Comparison of ENCODE assay signal across 8 cellular contexts in genomic region chr17:81241648-81242420, GRCh38. TPM values are rescaled to one million over a fixed set of nuclear protein-coding genes. Genes with fewer than 3 reads are reported as not detected.
DNase-seq lines count a peak whose midpoint lies in the region; ATAC-seq, FAIRE-seq and TF ChIP-seq lines count a peak whose summit lies in the region.

No MANE protein-coding gene starts in this region.

- no peak overlapping the region for H3K27ac ChIP-seq in CD8-positive, alpha-beta memory T cell (ENCODE audit: low read depth, low read length)
- peak overlapping the region; percentile 86; the same call in 1 of the 2 replicates for H3K27ac ChIP-seq in HCT116 (ENCODE audit: low read depth, low read length)
- H3K27ac ChIP-seq in keratinocyte (ENCODE audit: control insufficient read depth, insufficient read depth, low read length), result no peak overlapping the region

- H4K20me1 ChIP-seq in HCT116 (ENCODE audit: insufficient read depth), result no peaks in the 10 kb centered on the region
- H4K20me1 ChIP-seq in keratinocyte (ENCODE audit: control insufficient read depth, extremely low read depth, insufficient read depth, low read length), result no peaks in the 10 kb centered on the region

- H3K27me3 ChIP-seq in CD8-positive, alpha-beta memory T cell (ENCODE audit: insufficient read depth, low read length, poor library complexity, severe bottlenecking), result no peaks in the 10 kb centered on the region
- H3K27me3 ChIP-seq in HCT116 (ENCODE audit: insufficient read depth, low read length), result no peaks in the 10 kb centered on the region
- no peaks in the 10 kb centered on the region for H3K27me3 ChIP-seq in keratinocyte (ENCODE audit: control insufficient read depth, extremely low read depth, insufficient read depth, low read length)

- dilution Hi-C loops in keratinocyte (cut with MboI; ENCODE audit: extremely low pct_ligation_motif_present, low sequenced_read_pairs), result no loop called here

- peaks cover 0 to 2% of the 10 kb centered on the region in 2 donors for H3K27me3 Mint-ChIP-seq in CD8-positive, alpha-beta memory T cell

- RAD21 ChIA-PET in HCT116 (lab: Charles Lee; ENCODE audit: low non-redundant PET in 1 of 2, low total read pairs in 2 of 2, uncharacterized antibody in 2 of 2, unreplicated experiment in 2 of 2), result interaction anchor here in 1 of 2 experiments (0.8 kb wide), 1 partner anchor 99 kb away, joined by 4 read pairs; no protein-coding TSS in a partner anchor

- no peaks in the 10 kb centered on the region for H3K9me3 Mint-ChIP-seq in CD8-positive, alpha-beta memory T cell

- H3K36me3 ChIP-seq in CD8-positive, alpha-beta memory T cell (ENCODE audit: insufficient read depth, low read length), result no peaks in the 10 kb centered on the region
- H3K36me3 ChIP-seq in HCT116 (ENCODE audit: control insufficient read depth in 1 of 2, insufficient read depth in 2 of 2, low read length in 2 of 2), result peaks cover 2 to 10% of the 10 kb centered on the region in 2 experiments; a peak in 1 of 4 replicates
- peaks cover 3 to 6% of the 10 kb centered on the region in 2 experiments for H3K36me3 ChIP-seq in keratinocyte (ENCODE audit: control insufficient read depth in 2 of 2, extremely low read depth in 1 of 2, insufficient read depth in 2 of 2, low read length in 2 of 2)

- peaks cover 0 to 14% (median 0%) of the 10 kb centered on the region in 3 donors for H3K36me3 Mint-ChIP-seq in CD8-positive, alpha-beta memory T cell

- H3K4me1 Mint-ChIP-seq in CD8-positive, alpha-beta memory T cell, result peaks cover 26 to 50% (median 33%) of the 10 kb centered on the region in 3 donors

- ATAC-seq in HCT116, result peak; percentile 20

- POLR2A ChIA-PET in CD8-positive, alpha-beta memory T cell (lab: Charles Lee), result no interaction called here
- POLR2A ChIA-PET in HCT116 (lab: Charles Lee), result no interaction called here

- H3K4me3 Mint-ChIP-seq in CD8-positive, alpha-beta memory T cell, result peak overlapping the region in 2 of 7 donors; percentile 49 to 89

- TF ChIP-seq POLR2A in HCT116 (IDR thresholded peaks at IDR 0.05; ENCODE audit: borderline replicate concordance, extremely low read depth, insufficient read depth, insufficient read length), result no peak

- H2AFZ ChIP-seq in HCT116 (ENCODE audit: low read depth, low read length, poor library complexity, severe bottlenecking), result no peak overlapping the region
- H2AFZ ChIP-seq in keratinocyte (ENCODE audit: control insufficient read depth, low read length), result no peak overlapping the region

- H3K4me3 ChIP-seq in CD8-positive, alpha-beta memory T cell (ENCODE audit: low read length), result no peak overlapping the region
- H3K4me3 ChIP-seq in HCT116 (replicated peaks in 1 of 2; ENCODE audit: low read depth in 1 of 2, low read length in 2 of 2), result no peak overlapping the region
- H3K4me3 ChIP-seq in keratinocyte (ENCODE audit: control insufficient read depth in 2 of 3, extremely low read depth in 1 of 3, insufficient read depth in 2 of 3, low read depth in 1 of 3, low read length in 3 of 3), result no peak overlapping the region

- H3K4me1 ChIP-seq in CD8-positive, alpha-beta memory T cell (ENCODE audit: insufficient read depth, low read length), result peaks cover 25% of the 10 kb centered on the region
- H3K4me1 ChIP-seq in HCT116 (ENCODE audit: control insufficient read depth in 1 of 2, insufficient read depth in 2 of 2, low read length in 2 of 2) (peaks cover 12 to 35% of the 10 kb centered on the region in 2 experiments; a peak in 3 of 4 replicates), keratinocyte (ENCODE audit: control insufficient read depth, extremely low read depth, insufficient read depth, low read length) (peaks cover 19% of the 10 kb centered on the region)

- H3K9me1 ChIP-seq in keratinocyte (ENCODE audit: control insufficient read depth, extremely low read depth, insufficient read depth, low read length), result no peaks in the 10 kb centered on the region

- peak overlapping the region in 3 of 8 donors; percentile 11 to 79 (median 77) for H3K27ac Mint-ChIP-seq in CD8-positive, alpha-beta memory T cell

- H3K9ac ChIP-seq in HCT116 (ENCODE audit: low read length), result no peak overlapping the region
- H3K9ac ChIP-seq in keratinocyte (ENCODE audit: control insufficient read depth, extremely low read depth, insufficient read depth, low read length), result no peak overlapping the region

- no peak for FAIRE-seq in keratinocyte (lab: Jason Lieb, UNC)

- peak in 2 of 3 experiments; percentile 95 to 97 for TF ChIP-seq CTCF in HCT116 (IDR thresholded peaks at IDR 0.05 in 2 of 3, conservative IDR thresholded peaks at IDR 0.05 in 1 of 3; ENCODE audit: borderline replicate concordance in 1 of 3, insufficient read depth in 1 of 3, low read depth in 2 of 3, low read length in 2 of 3)
- TF ChIP-seq CTCF in keratinocyte (optimal IDR thresholded peaks at IDR 0.05 in 1 of 3, IDR thresholded peaks at IDR 0.05 in 1 of 3, conservative IDR thresholded peaks at IDR 0.05 in 1 of 3; ENCODE audit: extremely low read depth in 1 of 3, insufficient read depth in 2 of 3, low read length in 3 of 3), result peak; percentile 73 to 84 (median 74)

- no peaks in the 10 kb centered on the region for H3K9me2 ChIP-seq in HCT116 (ENCODE audit: insufficient read depth)

- no peak overlapping the region for H3K4me2 ChIP-seq in HCT116 (ENCODE audit: low read length)
- no peak overlapping the region for H3K4me2 ChIP-seq in keratinocyte (ENCODE audit: control insufficient read depth, extremely low read depth, insufficient read depth, low read depth, low read length)

- CTCF ChIA-PET in CD8-positive, alpha-beta memory T cell (lab: Charles Lee), result no interaction called here
- CTCF ChIA-PET in HCT116 (lab: Charles Lee), result interaction anchor here (1.3 kb wide), 1 partner anchor 99 kb away, joined by 4 read pairs; no protein-coding TSS in a partner anchor

- no TSS peak for BruUV-seq in HCT116 (replicated peaks; lab: Mats Ljungman, UMichigan)

- peak; percentile 43 to 70 (median 50) for DNase-seq in CD8-positive, alpha-beta memory T cell
- DNase-seq in HCT116 (ENCODE audit: low read depth, low spot score), result no peak
- DNase-seq in T-helper 1 cell, result peak in 3 of 5 donors; percentile 44 to 56 (median 45)
- peak; percentile 24 for DNase-seq in amniotic epithelial cell (ENCODE audit: low read depth)
- no peak for DNase-seq in keratinocyte (ENCODE audit: low read depth, low spot score)
- peak; percentile 26 to 62 (median 41) for DNase-seq in stimulated activated CD4-positive, alpha-beta T cell treated with anti-CD3 and anti-CD28 coated beads, TNF-alpha, amount 100 ng/mL, for 48 hours (ENCODE audit: low read depth in 3 of 3)
- DNase-seq in hippocampal formation (lab: John Stamatoyannopoulos, UW), result no peak
- no peak for DNase-seq in A172 (ENCODE audit: low spot score)

- peak; percentile 87 for TF ChIP-seq RAD21 in HCT116 (IDR thresholded peaks at IDR 0.05; ENCODE audit: low read depth)

- intact Hi-C loops in HCT116 (cut with micrococcal nuclease), result loop anchor here (1.0 kb wide), 2 partner anchors 100 to 253 kb away; no protein-coding TSS in a partner anchor

- H3K9me3 ChIP-seq in CD8-positive, alpha-beta memory T cell (ENCODE audit: low read length), result no peaks in the 10 kb centered on the region
- H3K9me3 ChIP-seq in HCT116 (ENCODE audit: control insufficient read depth in 1 of 2, insufficient read depth in 1 of 2, low read depth in 1 of 2, low read length in 2 of 2) (no peaks in the 10 kb centered on the region), keratinocyte (ENCODE audit: control insufficient read depth, low read depth, low read length) (no peaks in the 10 kb centered on the region)

- H3K79me2 ChIP-seq in HCT116 (ENCODE audit: insufficient read depth, low read length) (peaks cover 50% of the 10 kb centered on the region), keratinocyte (ENCODE audit: control insufficient read depth, insufficient read depth, low read length) (peaks cover 35% of the 10 kb centered on the region)

RNA-seq across cellular contexts. Expression of gene NDUFAF8, which starts 2.7 kb away (rescaled TPM):
- 100 to 1,000 TPM; 136 to 138 TPM for total RNA-seq in CD8-positive, alpha-beta memory T cell
- 76.4 TPM for polyA plus RNA-seq in CD8-positive, alpha-beta memory T cell
- total RNA-seq in HCT116 (2021; ENCODE audit: unreplicated experiment), result 102 TPM
- polyA plus RNA-seq in HCT116 (2012), result 193 and 202 TPM in 2 replicates
- 99.5 to 171 TPM (median 109 TPM) in 3 replicates for polyA plus RNA-seq in keratinocyte
- polyA plus RNA-seq in keratinocyte (2011; ENCODE audit: low read depth), result 100 TPM
- polyA plus RNA-seq in keratinocyte (2011; cell fraction: cytosol; rRNA removed), result 123 and 134 TPM in 2 replicates
- 38.5 and 77.5 TPM in 2 replicates for polyA plus RNA-seq in keratinocyte (2011; cell fraction: nucleus; rRNA removed)
- polyA plus RNA-seq in keratinocyte (2012; ENCODE audit: low replicate concordance), result 96.5 and 141 TPM in 2 replicates
- polyA minus RNA-seq in keratinocyte, result 2.4 to 24.7 TPM (median 18.3 TPM) in 3 replicates
- polyA minus RNA-seq in keratinocyte (2011; cell fraction: cytosol; rRNA and poly(A)+ RNA removed), result 8.6 TPM
- 4.9 and 12.4 TPM in 2 replicates for polyA minus RNA-seq in keratinocyte (2011; cell fraction: nucleus; rRNA and poly(A)+ RNA removed)
- 100 and 123 TPM in 2 replicates for total RNA-seq in A172 (2014; rRNA removed; shearing (Covaris generic))

RNA-seq across cellular contexts. Expression of gene TEPSIN, which starts 3.0 kb away (rescaled TPM):
- 10 to 100 TPM; 41.2 to 44.2 TPM for total RNA-seq in CD8-positive, alpha-beta memory T cell
- polyA plus RNA-seq in CD8-positive, alpha-beta memory T cell, result 6.2 TPM
- 50.6 TPM for total RNA-seq in HCT116 (2021; ENCODE audit: unreplicated experiment)
- polyA plus RNA-seq in HCT116 (2012), result 24.0 and 26.4 TPM in 2 replicates
- polyA plus RNA-seq in keratinocyte, result 7.1 to 11.5 TPM (median 8.8 TPM) in 3 replicates
- polyA plus RNA-seq in keratinocyte (2011; ENCODE audit: low read depth), result 4.3 TPM
- 2.7 and 5.9 TPM in 2 replicates for polyA plus RNA-seq in keratinocyte (2011; cell fraction: cytosol; rRNA removed)
- 60.1 and 68.9 TPM in 2 replicates for polyA plus RNA-seq in keratinocyte (2011; cell fraction: nucleus; rRNA removed)
- 7.4 and 13.0 TPM in 2 replicates for polyA plus RNA-seq in keratinocyte (2012; ENCODE audit: low replicate concordance)
- 5.5 to 8.6 TPM (median 7.7 TPM) in 3 replicates for polyA minus RNA-seq in keratinocyte
- 8.2 TPM for polyA minus RNA-seq in keratinocyte (2011; cell fraction: cytosol; rRNA and poly(A)+ RNA removed)
- polyA minus RNA-seq in keratinocyte (2011; cell fraction: nucleus; rRNA and poly(A)+ RNA removed), result 18.8 and 20.6 TPM in 2 replicates
- total RNA-seq in A172 (2014; rRNA removed; shearing (Covaris generic)), result 21.4 and 24.1 TPM in 2 replicates

RNA-seq across cellular contexts. Expression of gene CEP131, which starts 19.1 kb away (rescaled TPM):
- 10 to 100 TPM; 13.2 to 13.3 TPM for total RNA-seq in CD8-positive, alpha-beta memory T cell
- polyA plus RNA-seq in CD8-positive, alpha-beta memory T cell, result 6.5 TPM
- total RNA-seq in HCT116 (2021; ENCODE audit: unreplicated experiment), result 30.2 TPM
- 28.5 and 28.9 TPM in 2 replicates for polyA plus RNA-seq in HCT116 (2012)
- 2.6 to 3.0 TPM (median 2.7 TPM) in 3 replicates for polyA plus RNA-seq in keratinocyte
- polyA plus RNA-seq in keratinocyte (2011; ENCODE audit: low read depth), result 4.5 TPM
- polyA plus RNA-seq in keratinocyte (2011; cell fraction: cytosol; rRNA removed), result 0.57 and 3.6 TPM in 2 replicates
- polyA plus RNA-seq in keratinocyte (2011; cell fraction: nucleus; rRNA removed), result 6.7 and 9.0 TPM in 2 replicates
- 2.2 and 5.1 TPM in 2 replicates for polyA plus RNA-seq in keratinocyte (2012; ENCODE audit: low replicate concordance)
- polyA minus RNA-seq in keratinocyte, result 1.3 to 7.9 TPM (median 1.5 TPM) in 3 replicates
- 3.3 TPM for polyA minus RNA-seq in keratinocyte (2011; cell fraction: cytosol; rRNA and poly(A)+ RNA removed)
- 2.5 and 4.3 TPM in 2 replicates for polyA minus RNA-seq in keratinocyte (2011; cell fraction: nucleus; rRNA and poly(A)+ RNA removed)
- total RNA-seq in A172 (2014; rRNA removed; shearing (Covaris generic)), result 10.0 and 21.1 TPM in 2 replicates

RNA-seq across cellular contexts. Expression of gene SLC38A10, which starts 53.3 kb away (rescaled TPM):
- total RNA-seq in CD8-positive, alpha-beta memory T cell, result 10 to 100 TPM; 49.0 to 51.0 TPM
- 71.1 TPM for polyA plus RNA-seq in CD8-positive, alpha-beta memory T cell
- total RNA-seq in HCT116 (2021; ENCODE audit: unreplicated experiment), result 109 TPM
- polyA plus RNA-seq in HCT116 (2012), result 75.0 and 96.2 TPM in 2 replicates
- 16.8 to 21.2 TPM (median 20.9 TPM) in 3 replicates for polyA plus RNA-seq in keratinocyte
- 10.1 TPM for polyA plus RNA-seq in keratinocyte (2011; ENCODE audit: low read depth)
- 7.3 and 14.6 TPM in 2 replicates for polyA plus RNA-seq in keratinocyte (2011; cell fraction: cytosol; rRNA removed)
- 61.8 and 98.8 TPM in 2 replicates for polyA plus RNA-seq in keratinocyte (2011; cell fraction: nucleus; rRNA removed)
- polyA plus RNA-seq in keratinocyte (2012; ENCODE audit: low replicate concordance), result 17.6 and 29.3 TPM in 2 replicates
- 33.0 to 40.6 TPM (median 39.1 TPM) in 3 replicates for polyA minus RNA-seq in keratinocyte
- polyA minus RNA-seq in keratinocyte (2011; cell fraction: cytosol; rRNA and poly(A)+ RNA removed), result 51.6 TPM
- 72.5 and 76.3 TPM in 2 replicates for polyA minus RNA-seq in keratinocyte (2011; cell fraction: nucleus; rRNA and poly(A)+ RNA removed)
- total RNA-seq in A172 (2014; rRNA removed; shearing (Covaris generic)), result 57.8 and 71.5 TPM in 2 replicates

Comparison
In these comparisons a context has a peak if more than half of its experiments do, and no peak if none do; other contexts are left out.
1. DNase-seq: peak in CD8-positive, alpha-beta memory T cell (5 of 5), T-helper 1 cell (3 of 5), amniotic epithelial cell (single experiment) and stimulated activated CD4-positive, alpha-beta T cell treated with anti-CD3 and anti-CD28 coated beads, TNF-alpha, amount 100 ng/mL, for 48 hours (3 of 3); none in HCT116 (single experiment), keratinocyte (single experiment), hippocampal formation (0 of 2) and A172 (single experiment).